Comparison of ENCODE assay signal across 9 cellular contexts in genomic region chr4:5979981-5980380, GRCh38. TPM values are rescaled to one million over a fixed set of nuclear protein-coding genes. Genes with fewer than 3 reads are reported as not detected.
DNase-seq lines count a peak whose midpoint lies in the region; ATAC-seq, FAIRE-seq and TF ChIP-seq lines count a peak whose summit lies in the region.
"Had no signal": no experiment of that assay in that cellular context is flagged by ENCODE, and none has a peak within 500 bp of the region (broad histone marks: within the 10 kb centered on the region; RNA-seq: fewer than 3 reads in every experiment).

No MANE protein-coding gene starts in this region.

- ATAC-seq in activated CD4-positive, CD25-positive, alpha-beta regulatory T cell treated with anti-CD3 and anti-CD28 coated beads, Interleukin-2, amount 50 U/mL, for 24 hours = no peak
- no peak for ATAC-seq in naive thymus-derived CD4-positive, alpha-beta T cell

- POLR2A ChIA-PET in naive thymus-derived CD4-positive, alpha-beta T cell (lab: Charles Lee) = no interaction called here

- H3K4me3 ChIP-seq in coronary artery (no peak overlapping the region), tibial artery (no peak overlapping the region)
- H3K4me3 ChIP-seq in naive thymus-derived CD4-positive, alpha-beta T cell (ENCODE audit: low read length) = no peak overlapping the region

- DNase-seq in activated effector memory CD4-positive, alpha-beta T cell treated with anti-CD3 and anti-CD28 coated beads, Interleukin-2, amount 50 U/mL, for 16 hours = peak; percentile 33
- DNase-seq in activated effector memory CD4-positive, alpha-beta T cell treated with Interleukin-2 at 50 U/mL for 16 hours = no peak
- DNase-seq in NCI-H146 treated with DMSO at 0.1 percent for 48 hours (lab: John Stamatoyannopoulos, UW; ENCODE audit: unreplicated experiment) = peak; percentile 25
- DNase-seq in coronary artery (ENCODE audit: low spot score) = peak; percentile 38
- peak; percentile 7 to 33 for DNase-seq in tibial artery
- no peak for DNase-seq in frontal cortex (ENCODE audit: low spot score in 2 of 2)
- DNase-seq in naive thymus-derived CD4-positive, alpha-beta T cell = no peak
- DNase-seq: GF-D8 had no signal

- peaks cover 0 to 34% of the 10 kb centered on the region in 2 donors for H3K27me3 ChIP-seq in tibial artery
- H3K27me3 ChIP-seq in naive thymus-derived CD4-positive, alpha-beta T cell (ENCODE audit: control insufficient read depth in 2 of 2, insufficient read depth in 2 of 2, low read length in 2 of 2) = no peaks in the 10 kb centered on the region

- peaks cover 16 to 38% (median 29%) of the 10 kb centered on the region in 5 donors for H3K27me3 Mint-ChIP-seq in naive thymus-derived CD4-positive, alpha-beta T cell

- intact Hi-C loops in tibial artery (cut with DNase I; ENCODE audit: low total_unique reads) = no loop called here
- intact Hi-C loops in naive thymus-derived CD4-positive, alpha-beta T cell (cut with micrococcal nuclease) = loop anchor here in 1 of 2 donors (10.0 kb wide), 1 partner anchor 615 kb away; no protein-coding TSS in a partner anchor

- CTCF ChIA-PET in naive thymus-derived CD4-positive, alpha-beta T cell (lab: Charles Lee) = no interaction called here

- peaks cover 0 to 5% (median 0%) of the 10 kb centered on the region in 3 donors for H3K9me3 ChIP-seq in tibial artery
- H3K9me3 ChIP-seq in naive thymus-derived CD4-positive, alpha-beta T cell (ENCODE audit: control insufficient read depth in 2 of 3, low read length in 3 of 3) = no peaks in the 10 kb centered on the region

- peaks cover 0 to 25% (median 14%) of the 10 kb centered on the region in 11 donors for H3K9me3 Mint-ChIP-seq in naive thymus-derived CD4-positive, alpha-beta T cell

- no peaks in the 10 kb centered on the region for H3K4me1 ChIP-seq in tibial artery
- H3K4me1 ChIP-seq in naive thymus-derived CD4-positive, alpha-beta T cell (ENCODE audit: control insufficient read depth in 2 of 2, insufficient read depth in 2 of 2, low read length in 2 of 2) = no peaks in the 10 kb centered on the region

- H3K36me3 Mint-ChIP-seq in naive thymus-derived CD4-positive, alpha-beta T cell = peaks cover 0 to 11% (median 0%) of the 10 kb centered on the region in 5 donors

- H3K36me3 ChIP-seq in tibial artery = no peaks in the 10 kb centered on the region
- H3K36me3 ChIP-seq in naive thymus-derived CD4-positive, alpha-beta T cell (ENCODE audit: control insufficient read depth in 2 of 3, insufficient read depth in 3 of 3, low read length in 3 of 3) = no peaks in the 10 kb centered on the region

- H3K4me3 Mint-ChIP-seq in naive thymus-derived CD4-positive, alpha-beta T cell = no peak overlapping the region

- H3K27ac ChIP-seq in coronary artery (no peak overlapping the region), tibial artery (no peak overlapping the region)
- no peak overlapping the region for H3K27ac ChIP-seq in naive thymus-derived CD4-positive, alpha-beta T cell (ENCODE audit: low read depth, low read length)

- no peak overlapping the region for H3K27ac Mint-ChIP-seq in naive thymus-derived CD4-positive, alpha-beta T cell

- no peak for FAIRE-seq in frontal cortex (lab: Jason Lieb, UNC)

- no peaks in the 10 kb centered on the region for H3K4me1 Mint-ChIP-seq in naive thymus-derived CD4-positive, alpha-beta T cell

- no peak for TF ChIP-seq CTCF in coronary artery (IDR thresholded peaks at IDR 0.05)
- no peak for TF ChIP-seq CTCF in tibial artery (IDR thresholded peaks at IDR 0.05)

RNA-seq across cellular contexts. Expression of gene C4orf50, which starts 38.2 kb away (rescaled TPM):
- 12.2 TPM for total RNA-seq in frontal cortex
- under 1 TPM in 3 of 5 experiments, not detected in 2; 0.08 to 0.87 (median 0.54) TPM for total RNA-seq in naive thymus-derived CD4-positive, alpha-beta T cell
- polyA plus RNA-seq in naive thymus-derived CD4-positive, alpha-beta T cell = not detected

Comparison
In these comparisons a context has a peak if more than half of its experiments do, and no peak if none do; other contexts are left out.
1. DNase-seq: peak in activated effector memory CD4-positive, alpha-beta T cell treated with anti-CD3 and anti-CD28 coated beads, Interleukin-2, amount 50 U/mL, for 16 hours (single experiment), NCI-H146 treated with DMSO at 0.1 percent for 48 hours (single experiment), coronary artery (single experiment) and tibial artery (2 of 2); none in activated effector memory CD4-positive, alpha-beta T cell treated with Interleukin-2 at 50 U/mL for 16 hours (single experiment), frontal cortex (0 of 2) and naive thymus-derived CD4-positive, alpha-beta T cell (0 of 9).